Comparison of ENCODE assay signal across 11 cellular contexts in genomic region chr4:91795947-91796346, GRCh38.
"Had no signal": no experiment of that assay in that cellular context is flagged by ENCODE, and none has a peak within 500 bp of the region (broad histone marks: within the 10 kb centered on the region; RNA-seq: fewer than 3 reads in every experiment).

No MANE protein-coding gene starts in this region.

- FAIRE-seq: H1, H54 had no signal

- H2AFZ ChIP-seq: GM23248, GM23338 had no signal

- DNase-seq: GM23248, GOT3, H7, H9, HCEC 1CT, HFFc6 had no signal

- H3K9me3 ChIP-seq: HAP-1 had no signal

- H3K4me1 ChIP-seq: HAP-1 had no signal

- H3K4me3 ChIP-seq: GM23248, GM23338, HAP-1 had no signal

- H3K27ac ChIP-seq: GM23248 had no signal

- ATAC-seq: GM23338, HCT116 had no signal

- H3K9ac ChIP-seq: GM23248 had no signal

- H3K36me3 ChIP-seq: HAP-1 had no signal

- H3K4me2 ChIP-seq: GM23338 had no signal
